ENCODE assay signal across 8 cellular contexts in genomic region chr20:53582574-53583351, GRCh38. TPM values are rescaled to one million over a fixed set of nuclear protein-coding genes. Genes with fewer than 3 reads are reported as not detected.
DNase-seq lines count a peak whose midpoint lies in the region; ATAC-seq and TF ChIP-seq lines count a peak whose summit lies in the region.

No MANE protein-coding gene starts in this region.

- H3K36me3 ChIP-seq in GM23248 (ENCODE audit: low read depth) (peaks cover 33% of the 10 kb centered on the region), brain microvascular endothelial cell (replicated peaks) (peaks cover 26% of the 10 kb centered on the region), lung (ENCODE audit: control insufficient read depth in 2 of 2, insufficient read depth in 2 of 2, low read length in 2 of 2) (peaks cover 10 to 16% of the 10 kb centered on the region in 2 donors), thoracic aorta (peaks cover 5% of the 10 kb centered on the region)

- H3K4me2 ChIP-seq in GM23248 (ENCODE audit: unreplicated experiment), result peak overlapping the region; percentile 52

- no peak for TF ChIP-seq CTCF in brain microvascular endothelial cell (IDR thresholded peaks at IDR 0.05; ENCODE audit: low read depth, low read length, missing control alignments)
- TF ChIP-seq CTCF in lung (IDR thresholded peaks at IDR 0.05; ENCODE audit: control extremely low read depth, extremely low read depth), result no peak
- TF ChIP-seq CTCF in thoracic aorta (IDR thresholded peaks at IDR 0.05), result no peak
- no peak for TF ChIP-seq CTCF in GM13977 (IDR thresholded peaks at IDR 0.05; ENCODE audit: extremely low read depth, insufficient read depth, missing control alignments)

- H3K9ac ChIP-seq in GM23248, result peak overlapping the region; percentile 73

- H4K20me1 ChIP-seq in GM23248 (ENCODE audit: insufficient read depth), result no peaks in the 10 kb centered on the region; the same call in 1 of the 2 replicates

- H3K4me3 ChIP-seq in GM23248, result peak overlapping the region; percentile 27; the same call in 1 of the 2 replicates
- H3K4me3 ChIP-seq in brain microvascular endothelial cell (ENCODE audit: low read depth, low read length), result no peak overlapping the region
- H3K4me3 ChIP-seq in lung, result no peak overlapping the region
- H3K4me3 ChIP-seq in thoracic aorta, result peak overlapping the region; percentile 30

- H3K9me2 ChIP-seq in GM23248 (ENCODE audit: insufficient read depth), result no peaks in the 10 kb centered on the region

- in situ Hi-C loops in GM23248 (cut with MboI), result loop anchor here (25.0 kb wide), 1 partner anchor 605 kb away; no protein-coding TSS in a partner anchor
- in situ Hi-C loops in brain microvascular endothelial cell (cut with HindIII; ENCODE audit: low pct_ligation_motif_present, low sequenced_read_pairs), result loop anchor here (25.0 kb wide), 1 partner anchor 305 kb away; no protein-coding TSS in a partner anchor
- in situ Hi-C loops in GM13977 (cut with MboI; ENCODE audit: low pct_unique_long_range_greater_than_20kb, low sequenced_read_pairs, unreplicated experiment), result no loop called here

- DNase-seq in GM23248 (peak; percentile 98), RPMI7951 (ENCODE audit: low read depth) (peak; percentile 95), brain microvascular endothelial cell (peak; percentile 83), lung (ENCODE audit: low spot score) (peak; percentile 28), thoracic aorta (ENCODE audit: low spot score) (no peak), NCI-H748 treated with DMSO at 0.1 percent for 48 hours (lab: John Stamatoyannopoulos, UW) (no peak), GM13977 (ENCODE audit: low spot score) (no peak)

- peak overlapping the region; percentile 95 for H3K27ac ChIP-seq in GM23248
- H3K27ac ChIP-seq in brain microvascular endothelial cell, result peak overlapping the region; percentile 82
- peak overlapping the region; percentile 1 to 77 for H3K27ac ChIP-seq in lung (ENCODE audit: low read depth in 1 of 2, low read length in 1 of 2)
- peak overlapping the region in 1 of 2 donors; percentile 24 for H3K27ac ChIP-seq in thoracic aorta

- H3K4me1 ChIP-seq in GM23248 (ENCODE audit: insufficient read depth) (peaks cover 84% of the 10 kb centered on the region), lung (ENCODE audit: control insufficient read depth in 2 of 2, insufficient read depth in 2 of 2, low read length in 2 of 2) (peaks cover 8 to 17% of the 10 kb centered on the region in 2 donors), thoracic aorta (ENCODE audit: control insufficient read depth in 1 of 2, low read depth in 2 of 2) (peaks cover 27% of the 10 kb centered on the region in 2 donors)

- H3K9me3 ChIP-seq in GM23248 (ENCODE audit: low read depth), result no peaks in the 10 kb centered on the region
- no peaks in the 10 kb centered on the region for H3K9me3 ChIP-seq in lung (ENCODE audit: control insufficient read depth in 2 of 2, insufficient read depth in 1 of 2, low read length in 1 of 2)
- no peaks in the 10 kb centered on the region for H3K9me3 ChIP-seq in thoracic aorta

- H3K27me3 ChIP-seq in GM23248 (replicated peaks; ENCODE audit: insufficient read depth) (no peaks in the 10 kb centered on the region), brain microvascular endothelial cell (replicated peaks) (no peaks in the 10 kb centered on the region), lung (ENCODE audit: control insufficient read depth, insufficient read depth) (no peaks in the 10 kb centered on the region), thoracic aorta (replicated peaks; ENCODE audit: insufficient read depth) (no peaks in the 10 kb centered on the region)

- ATAC-seq in lung (ENCODE audit: insufficient read depth, low FRiP score), result peak; percentile 54
- no peak for ATAC-seq in thoracic aorta (ENCODE audit: insufficient number of reproducible peaks, low FRiP score, low read depth)
- ATAC-seq in HG03460 (IDR thresholded peaks at IDR 0.05; ENCODE audit: unreplicated experiment), result no peak

- H3F3A ChIP-seq in GM23248 (ENCODE audit: insufficient read depth), result peaks cover 75% of the 10 kb centered on the region

- H2AFZ ChIP-seq in GM23248, result no peak overlapping the region

- 37 to 39% methylated on average over 13 of the region's 13 CpGs for WGBS in GM23248 (ENCODE audit: low coverage in 1 of 2, low lambda C conversion rate in 2 of 2, missing lambda C conversion rate in 2 of 2), 2 experiments
- 38 to 47% methylated on average over 13 of the region's 13 CpGs for whole genome bisulfite sequencing in lung, 2 donors

- H3K79me2 ChIP-seq in GM23248 (ENCODE audit: insufficient read depth), result peaks cover 98% of the 10 kb centered on the region

RNA-seq across cellular contexts. Expression of gene ZNF217, which starts 10.9 kb away (rescaled TPM):
- 18.1 and 23.5 TPM in 2 replicates for total RNA-seq in GM23248 (2014; rRNA removed; shearing (Covaris generic))
- polyA plus RNA-seq in GM23248 (2016; fragmentation: Nextera tagmentation; extraction: Ambion mirVana), result 8.9 and 10.4 TPM in 2 replicates
- total RNA-seq in RPMI7951 (2014; rRNA removed; shearing (Covaris generic)), result 16.8 and 23.1 TPM in 2 replicates
- total RNA-seq in lung, result 10 to 100 TPM; 32.2 to 32.6 TPM
- polyA plus RNA-seq in lung, result 10 to 100 TPM in 1 of 2 donors, 1 to 10 TPM in 1; 6.0 to 16.8 TPM
- 10 to 100 TPM; 12.5 to 21.4 TPM for total RNA-seq in thoracic aorta

Comparison
In these comparisons a context has a peak if more than half of its experiments do, and no peak if none do; other contexts are left out.
1. DNase-seq: peak in GM23248 (single experiment), RPMI7951 (single experiment), brain microvascular endothelial cell (single experiment) and lung (single experiment); none in thoracic aorta (single experiment), NCI-H748 treated with DMSO at 0.1 percent for 48 hours (single experiment) and GM13977 (single experiment).
2. H3K4me3 ChIP-seq: peak in GM23248 (single experiment) and thoracic aorta (single experiment); none in brain microvascular endothelial cell (single experiment) and lung (single experiment).